In the genomic region with DNA sequence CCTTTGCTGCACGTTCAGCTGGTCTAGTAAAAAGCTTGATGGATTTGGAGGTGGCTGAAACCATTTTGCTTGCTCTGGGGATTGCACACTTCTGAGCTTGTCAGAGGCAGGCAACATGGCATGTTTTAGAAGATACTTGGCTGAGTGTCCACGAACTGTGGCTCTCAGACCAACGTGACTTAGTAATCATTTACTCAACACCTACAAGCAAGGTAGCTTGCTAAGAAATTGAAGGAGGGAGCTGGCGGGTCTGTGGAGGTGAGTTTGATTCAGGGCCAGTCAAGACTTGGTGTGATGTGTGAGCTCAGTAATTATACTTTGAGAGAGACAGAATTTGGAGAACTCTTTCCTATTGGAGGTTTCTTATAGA, we compare ENCODE assay signal across 17 cellular contexts.
DNase-seq lines count a peak whose midpoint lies in the region; ATAC-seq, FAIRE-seq and TF ChIP-seq lines count a peak whose summit lies in the region.
"Had no signal": no experiment of that assay in that cellular context is flagged by ENCODE, and none has a peak within 500 bp of the region (broad histone marks: within the 10 kb centered on the region; RNA-seq: fewer than 3 reads in every experiment).

No MANE protein-coding gene starts in this region.

- TF ChIP-seq EP300 in HepG2 (IDR thresholded peaks at IDR 0.05; ENCODE audit: low read depth in 2 of 2, low read length in 2 of 2) (no peak), HepG2 (CRISPR knock-in tag; IDR thresholded peaks at IDR 0.05; ENCODE audit: borderline replicate concordance) (no peak), gastroesophageal sphincter (IDR thresholded peaks at IDR 0.05) (no peak)

- in situ Hi-C loops in HepG2 (cut with HindIII; ENCODE audit: extremely low pct_ligation_motif_present, low pct_unique_long_range_greater_than_20kb), result no loop called here

- no peak for DNase-seq in HepG2 (ENCODE audit: low spot score)
- no peak for DNase-seq in psoas muscle
- no peak for DNase-seq in OCI-LY7 (ENCODE audit: low spot score)
- DNase-seq: activated CD4-positive, alpha-beta memory T cell treated with anti-CD3 and anti-CD28 coated beads for 36 hours; glutamatergic neuron; HCEC 1CT; IMR-90; NCI-H2029 treated with DMSO at 0.1 percent for 48 hours; NCI-H69; thyroid gland had no signal

- TF ChIP-seq RAD21 in liver (IDR thresholded peaks at IDR 0.05) (peak in 1 of 2 donors; percentile 31), HepG2 (CRISPR knock-in tag; IDR thresholded peaks at IDR 0.05) (no peak)

- TF ChIP-seq CTCF in liver (IDR thresholded peaks at IDR 0.05; ENCODE audit: low read depth, low read length, missing input control) (no peak), HepG2 (CRISPR knock-in tag; IDR thresholded peaks at IDR 0.05) (no peak), gastroesophageal sphincter (IDR thresholded peaks at IDR 0.05) (no peak), psoas muscle (IDR thresholded peaks at IDR 0.05) (no peak), OCI-LY7 (conservative IDR thresholded peaks at IDR 0.05; ENCODE audit: low read length) (no peak)

- TF ChIP-seq POLR2A in HepG2 (IDR thresholded peaks at IDR 0.05; ENCODE audit: insufficient read depth in 1 of 2, low read depth in 2 of 2, low read length in 2 of 2), result no peak
- TF ChIP-seq POLR2A in gastroesophageal sphincter (IDR thresholded peaks at IDR 0.05), result no peak

- H2AFZ ChIP-seq in HepG2 (ENCODE audit: low read length) (no peak overlapping the region), OCI-LY7 (ENCODE audit: low read length) (no peak overlapping the region)

- H3K9me3 ChIP-seq in liver (ENCODE audit: control insufficient read depth in 4 of 4, low read length in 3 of 4), result no peaks in the 10 kb centered on the region
- no peaks in the 10 kb centered on the region for H3K9me3 ChIP-seq in HepG2 (ENCODE audit: low read length)
- no peaks in the 10 kb centered on the region for H3K9me3 ChIP-seq in gastroesophageal sphincter
- H3K9me3 ChIP-seq in psoas muscle, result no peaks in the 10 kb centered on the region
- H3K9me3 ChIP-seq in OCI-LY7 (ENCODE audit: low read length), result no peaks in the 10 kb centered on the region
- H3K9me3 ChIP-seq: thyroid gland had no signal

- 33% methylated on average over 4 of the region's 4 CpGs for WGBS in liver
- 66% methylated on average over 4 of the region's 4 CpGs for WGBS in HepG2 (ENCODE audit: low lambda C conversion rate)
- WGBS in gastroesophageal sphincter (ENCODE audit: low coverage in 1 of 2), 2 donors, result 36 to 44% methylated on average over 4 of the region's 4 CpGs
- 47 to 53% (median 47%) methylated on average over 4 of the region's 4 CpGs for WGBS in psoas muscle, 3 donors

- H3K36me3 ChIP-seq in liver (ENCODE audit: control insufficient read depth in 4 of 4, insufficient read depth in 3 of 4, low read depth in 1 of 4, low read length in 3 of 4) (peaks cover 0 to 4% (median 0%) of the 10 kb centered on the region in 4 donors), HepG2 (replicated peaks in 1 of 2; ENCODE audit: control insufficient read depth in 1 of 2, insufficient read depth in 2 of 2, low read length in 2 of 2) (peaks cover 2 to 5% of the 10 kb centered on the region in 2 experiments; a peak in 2 of 5 replicates), gastroesophageal sphincter (peaks cover 0 to 2% of the 10 kb centered on the region in 2 donors), psoas muscle (ENCODE audit: insufficient read depth in 1 of 2, low read depth in 1 of 2) (no peaks in the 10 kb centered on the region), OCI-LY7 (ENCODE audit: insufficient read depth, low read length) (no peaks in the 10 kb centered on the region)
- H3K36me3 ChIP-seq: thyroid gland had no signal

- peak overlapping the region in 1 of 2 donors; percentile 15 for H3K27ac ChIP-seq in liver (ENCODE audit: low read depth in 1 of 2, low read length in 2 of 2)
- no peak overlapping the region for H3K27ac ChIP-seq in HepG2 (ENCODE audit: extremely low read length, insufficient read depth, low read length)
- peak overlapping the region; percentile 54 to 78 (median 66) for H3K27ac ChIP-seq in gastroesophageal sphincter
- H3K27ac ChIP-seq in psoas muscle, result peak overlapping the region; percentile 72
- H3K27ac ChIP-seq in OCI-LY7 (ENCODE audit: low read depth, low read length, poor library complexity, severe bottlenecking), result no peak overlapping the region
- H3K27ac ChIP-seq: thyroid gland had no signal

- ATAC-seq in HepG2 (no peak), gastroesophageal sphincter (no peak), psoas muscle (no peak), GM19467 (IDR thresholded peaks at IDR 0.05; ENCODE audit: unreplicated experiment) (no peak), HG02840 (IDR thresholded peaks at IDR 0.05; ENCODE audit: low FRiP score, unreplicated experiment) (no peak), GM19023 (IDR thresholded peaks at IDR 0.05; ENCODE audit: unreplicated experiment) (no peak)
- ATAC-seq: GM12878, Panc1 had no signal

- intact Hi-C loops in HepG2 (cut with micrococcal nuclease; ENCODE audit: unreplicated experiment), result no loop called here
- intact Hi-C loops in psoas muscle (cut with DNase I), result loop anchor here in 1 of 2 donors (5.0 to 10.0 kb wide), 4 partner anchors 195 to 608 kb away; a partner anchor contains a TSS
- intact Hi-C loops in OCI-LY7 (cut with micrococcal nuclease; ENCODE audit: unreplicated experiment), result no loop called here

- H3K9me2 ChIP-seq in OCI-LY7 (ENCODE audit: insufficient read depth, low read length), result no peaks in the 10 kb centered on the region

- POLR2A ChIA-PET in HepG2 (lab: Yijun Ruan, JAX), result no interaction called here
- POLR2A ChIA-PET in OCI-LY7 (lab: Charles Lee), result interaction anchor here (0.5 to 1.8 kb wide), 12 partner anchors 9 to 318 kb away, joined by 3 to 11 read pairs (median 4); no protein-coding TSS in a partner anchor

- H3K4me3 ChIP-seq in liver (ENCODE audit: low read depth in 1 of 3, low read length in 3 of 3) (no peak overlapping the region), HepG2 (replicated peaks in 1 of 3; ENCODE audit: insufficient read depth in 1 of 3, low read depth in 2 of 3, low read length in 3 of 3) (no peak overlapping the region), gastroesophageal sphincter (no peak overlapping the region), psoas muscle (no peak overlapping the region), OCI-LY7 (ENCODE audit: low read depth, low read length, poor library complexity, severe bottlenecking) (no peak overlapping the region)
- H3K4me3 ChIP-seq: GM12878, thyroid gland had no signal

- H3K4me1 ChIP-seq in liver (ENCODE audit: control insufficient read depth in 4 of 4, insufficient read depth in 4 of 4, low read length in 3 of 4) (peaks cover 5 to 23% (median 10%) of the 10 kb centered on the region in 4 donors), HepG2 (ENCODE audit: insufficient read depth, low read length) (peaks cover 27% of the 10 kb centered on the region), gastroesophageal sphincter (peaks cover 29 to 85% (median 50%) of the 10 kb centered on the region in 3 donors), psoas muscle (peaks cover 41% of the 10 kb centered on the region), OCI-LY7 (ENCODE audit: insufficient read depth, low read length, poor library complexity, severe bottlenecking) (peaks cover 17% of the 10 kb centered on the region)

- H3K79me2 ChIP-seq in HepG2 (ENCODE audit: insufficient read depth, low read length), result peaks cover 2% of the 10 kb centered on the region
- no peaks in the 10 kb centered on the region for H3K79me2 ChIP-seq in OCI-LY7 (ENCODE audit: insufficient read depth, low read depth, low read length)

- no peak overlapping the region for H3K9ac ChIP-seq in liver (ENCODE audit: low read depth in 1 of 2, low read length in 2 of 2)
- H3K9ac ChIP-seq in HepG2 (ENCODE audit: insufficient read depth, low read depth, low read length), result no peak overlapping the region

- FAIRE-seq in HepG2 (lab: Jason Lieb, UNC), result no peak
- FAIRE-seq: GM12878 had no signal

- no peaks in the 10 kb centered on the region for H3K27me3 ChIP-seq in liver (ENCODE audit: control insufficient read depth in 4 of 4, insufficient read depth in 4 of 4, low read length in 3 of 4)
- H3K27me3 ChIP-seq in HepG2 (ENCODE audit: control insufficient read depth in 1 of 2, insufficient read depth in 2 of 2, low read length in 2 of 2), result no peaks in the 10 kb centered on the region
- H3K27me3 ChIP-seq in gastroesophageal sphincter, result no peaks in the 10 kb centered on the region
- no peaks in the 10 kb centered on the region for H3K27me3 ChIP-seq in psoas muscle (ENCODE audit: insufficient read depth in 3 of 3, low read length in 2 of 3)
- H3K27me3 ChIP-seq: thyroid gland had no signal

- BruUV-seq in HepG2 (replicated peaks; lab: Mats Ljungman, UMichigan) (no TSS peak), OCI-LY7 (replicated peaks; lab: Mats Ljungman, UMichigan) (no TSS peak)

- H4K20me1 ChIP-seq in HepG2 (ENCODE audit: insufficient read depth, low read length), result no peaks in the 10 kb centered on the region
- H4K20me1 ChIP-seq in OCI-LY7 (ENCODE audit: insufficient read depth, low read length), result no peaks in the 10 kb centered on the region

- H3K4me2 ChIP-seq in HepG2 (ENCODE audit: low read depth, low read length) (no peak overlapping the region), OCI-LY7 (ENCODE audit: low read length) (no peak overlapping the region)

- CTCF ChIA-PET in HepG2 (lab: Yijun Ruan, JAX; ENCODE audit: low intra/inter-chr PET ratio, low total read pairs), result no interaction called here
- CTCF ChIA-PET in OCI-LY7 (lab: Charles Lee; ENCODE audit: unreplicated experiment), result no interaction called here

TF ChIP-seq in liver, 16 proteins besides CTCF, POLR2A, EP300 and RAD21:
- TF ChIP-seq TAF1 (conservative IDR thresholded peaks at IDR 0.05) (no peak), FOXA2 (IDR thresholded peaks at IDR 0.05) (no peak), YY1 (IDR thresholded peaks at IDR 0.05) (peak; percentile 30)
- TF ChIP-seq, protein P1, sequence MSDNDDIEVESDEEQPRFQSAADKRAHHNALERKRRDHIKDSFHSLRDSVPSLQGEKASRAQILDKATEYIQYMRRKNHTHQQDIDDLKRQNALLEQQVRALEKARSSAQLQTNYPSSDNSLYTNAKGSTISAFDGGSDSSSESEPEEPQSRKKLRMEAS (IDR thresholded peaks at IDR 0.05), result no peak

TF ChIP-seq in HepG2, 621 proteins besides CTCF, POLR2A, EP300 and RAD21 (continues in another document):
- TF ChIP-seq, protein P2, sequence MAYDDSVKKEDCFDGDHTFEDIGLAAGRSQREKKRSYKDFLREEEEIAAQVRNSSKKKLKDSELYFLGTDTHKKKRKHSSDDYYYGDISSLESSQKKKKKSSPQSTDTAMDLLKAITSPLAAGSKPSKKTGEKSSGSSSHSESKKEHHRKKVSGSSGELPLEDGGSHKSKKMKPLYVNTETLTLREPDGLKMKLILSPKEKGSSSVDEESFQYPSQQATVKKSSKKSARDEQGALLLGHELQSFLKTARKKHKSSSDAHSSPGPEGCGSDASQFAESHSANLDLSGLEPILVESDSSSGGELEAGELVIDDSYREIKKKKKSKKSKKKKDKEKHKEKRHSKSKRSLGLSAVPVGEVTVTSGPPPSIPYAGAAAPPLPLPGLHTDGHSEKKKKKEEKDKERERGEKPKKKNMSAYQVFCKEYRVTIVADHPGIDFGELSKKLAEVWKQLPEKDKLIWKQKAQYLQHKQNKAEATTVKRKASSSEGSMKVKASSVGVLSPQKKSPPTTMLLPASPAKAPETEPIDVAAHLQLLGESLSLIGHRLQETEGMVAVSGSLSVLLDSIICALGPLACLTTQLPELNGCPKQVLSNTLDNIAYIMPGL (CRISPR knock-in tag; IDR thresholded peaks at IDR 0.05; ENCODE audit: borderline replicate concordance in 1 of 2, low read depth in 1 of 2), result no peak

Comparison
In these comparisons a context has a peak if more than half of its experiments do, and no peak if none do; other contexts are left out.
1. H3K27ac ChIP-seq: peak in gastroesophageal sphincter (4 of 4) and psoas muscle (single experiment); none in HepG2 (single experiment) and OCI-LY7 (single experiment).